16 cellular contexts compared by ENCODE assay signal in the genomic region with DNA sequence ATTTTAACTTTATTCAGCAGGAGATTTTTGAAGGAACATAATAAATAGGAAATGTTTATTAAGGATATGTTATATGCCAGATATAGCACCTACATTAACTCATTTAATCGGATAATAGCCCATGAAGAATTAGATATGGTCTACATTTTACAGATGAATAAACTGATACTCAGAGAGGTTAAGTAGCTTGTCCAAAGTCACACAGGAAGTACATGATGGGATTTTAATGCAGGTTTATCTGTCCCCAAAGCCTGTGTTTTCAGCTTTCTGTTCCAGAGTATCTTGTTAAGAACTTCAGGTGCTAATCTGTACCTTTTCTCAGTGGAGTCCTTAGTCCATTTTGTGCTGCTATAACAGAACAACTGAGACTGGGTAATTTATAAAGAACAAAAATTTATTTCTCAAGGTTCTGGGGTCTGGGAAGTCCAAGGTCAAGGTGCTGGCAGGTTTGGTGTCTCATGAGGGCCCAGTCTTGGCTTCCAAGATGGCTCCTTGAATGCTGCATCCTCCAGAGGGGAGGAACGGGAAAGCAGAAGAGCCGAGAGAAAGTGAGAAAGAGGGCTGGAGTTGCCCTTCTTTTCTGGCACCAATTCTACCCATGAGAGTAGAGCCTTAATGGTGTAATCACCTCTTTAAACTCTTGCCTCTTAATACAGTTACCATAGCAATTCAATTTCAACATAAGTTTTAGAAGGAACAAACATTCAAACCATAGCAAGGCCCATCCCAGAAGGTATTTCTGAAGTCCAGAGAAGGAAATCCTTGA.
"Had no signal": no experiment of that assay in that cellular context is flagged by ENCODE, and none has a peak within 500 bp of the region (broad histone marks: within the 10 kb centered on the region; RNA-seq: fewer than 3 reads in every experiment).

No MANE protein-coding gene starts in this region.

- H2AFZ ChIP-seq: hepatocyte had no signal

- H3K4me3 ChIP-seq: body of pancreas, esophagus squamous epithelium, hepatocyte, ovary, spleen, thyroid gland had no signal

- H3K9me3 ChIP-seq: body of pancreas, esophagus squamous epithelium, ovary, spleen, thyroid gland had no signal

- FAIRE-seq: islet of Langerhans, urothelium cell line had no signal

- H3K27me3 ChIP-seq: body of pancreas, esophagus squamous epithelium, hepatocyte, ovary, thyroid gland had no signal

- DNase-seq: activated CD4-positive, alpha-beta T cell treated with anti-CD3 and anti-CD28 coated beads, Interleukin-2, amount 50 U/mL, for 4 hours; amniotic stem cell; body of pancreas; caudate nucleus; effector memory CD8-positive, alpha-beta T cell; esophagus squamous epithelium; left colon; ovary; spleen; stimulated activated CD4-positive, alpha-beta T cell treated with anti-CD3 and anti-CD28 coated beads, Interleukin-4, amount 100 ng/mL, for 4 hours; stimulated activated naive CD4-positive, alpha-beta T cell; thyroid gland; WERI-Rb-1 had no signal

- H3K36me3 ChIP-seq: esophagus squamous epithelium, ovary, spleen, thyroid gland, WERI-Rb-1 had no signal

- H3K27ac ChIP-seq: body of pancreas, esophagus squamous epithelium, hepatocyte, ovary, spleen, thyroid gland, WERI-Rb-1 had no signal

- H3K4me2 ChIP-seq: hepatocyte had no signal
